17 cellular contexts compared by ENCODE assay signal in the genomic region with DNA sequence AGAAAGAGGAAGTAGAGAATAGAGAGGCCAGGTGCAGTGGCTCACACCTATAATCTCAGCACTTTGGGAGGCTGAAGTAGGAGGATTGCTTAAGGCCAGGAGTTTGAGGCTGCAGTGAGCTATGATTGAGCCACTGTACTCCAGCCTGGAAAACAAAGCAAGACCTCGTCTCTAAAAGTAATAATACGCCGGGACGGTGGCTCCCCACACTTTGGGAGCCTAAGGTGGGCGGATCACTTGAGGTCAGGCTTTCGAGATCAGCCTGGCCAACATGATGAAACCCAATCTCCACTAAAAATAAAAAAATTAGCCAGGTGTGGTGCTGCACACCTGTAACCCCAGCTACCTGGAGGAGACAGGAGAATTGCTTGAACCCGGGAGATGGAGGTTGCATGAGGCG. TPM values are rescaled to one million over a fixed set of nuclear protein-coding genes. Genes with fewer than 3 reads are reported as not detected.
A peak's percentile ranks its signal among the peaks of the same experiment; 100 is the strongest.
DNase-seq lines count a peak whose midpoint lies in the region; ATAC-seq and TF ChIP-seq lines count a peak whose summit lies in the region.
"Not testable (repeated sequence)": the region's sequence is repeated elsewhere in the genome, so short reads cannot be mapped to it uniquely, and the experiment has no call there.
"Had no signal": no experiment of that assay in that cellular context is flagged by ENCODE, and none has a peak within 500 bp of the region (broad histone marks: within the 10 kb centered on the region; RNA-seq: fewer than 3 reads in every experiment).

No MANE protein-coding gene starts in this region.

- not testable (repeated sequence) for TF ChIP-seq EP300 in suprapubic skin (IDR thresholded peaks at IDR 0.05)

- DNase-seq in activated CD4-positive, alpha-beta T cell treated with anti-CD3 and anti-CD28 coated beads, Interleukin-2, amount 10 ng/mL, durations not matched to agents 24 days and 14 days, result peak; percentile 25
- DNase-seq in activated effector memory CD4-positive, alpha-beta T cell treated with anti-CD3 and anti-CD28 coated beads, Interleukin-2, amount 50 U/mL, for 16 hours, result peak; percentile 34
- DNase-seq in left ventricle myocardium superior (peak; percentile 11), mesenteric fat pad (ENCODE audit: low spot score) (peak; percentile 81), osteocyte (ENCODE audit: extremely low spot score, unreplicated experiment) (peak; percentile 56), suprapubic skin (ENCODE audit: low spot score in 2 of 2) (peak; percentile 4 to 19)

- not testable (repeated sequence) for H3K36me3 ChIP-seq in suprapubic skin

- intact Hi-C loops in activated CD4-positive, alpha-beta T cell treated with anti-CD3 and anti-CD28 coated beads, Interleukin-2, amount 10 ng/mL, durations not matched to agents 24 days and 14 days (cut with micrococcal nuclease); left ventricle myocardium superior (cut with micrococcal nuclease): not testable (repeated sequence)

- H3K9me3 ChIP-seq in suprapubic skin, result not testable (repeated sequence)

- not testable (repeated sequence) for H3K27ac Mint-ChIP-seq in activated CD4-positive, alpha-beta T cell treated with anti-CD3 and anti-CD28 coated beads, Interleukin-2, amount 10 ng/mL, durations not matched to agents 24 days and 14 days; osteocyte (ENCODE audit: unreplicated experiment)

- not testable (repeated sequence) for H3K4me1 ChIP-seq in suprapubic skin

- not testable (repeated sequence) for ATAC-seq in left ventricle myocardium superior

- H3K4me1 Mint-ChIP-seq in activated CD4-positive, alpha-beta T cell treated with anti-CD3 and anti-CD28 coated beads, Interleukin-2, amount 10 ng/mL, durations not matched to agents 24 days and 14 days; osteocyte (ENCODE audit: unreplicated experiment): not testable (repeated sequence)

- 100% methylated on average over 5 of the region's 8 CpGs for WGBS in suprapubic skin

- H3K36me3 Mint-ChIP-seq in activated CD4-positive, alpha-beta T cell treated with anti-CD3 and anti-CD28 coated beads, Interleukin-2, amount 10 ng/mL, durations not matched to agents 24 days and 14 days (ENCODE audit: low read depth); osteocyte (ENCODE audit: unreplicated experiment): not testable (repeated sequence)

- H3K9me3 Mint-ChIP-seq in activated CD4-positive, alpha-beta T cell treated with anti-CD3 and anti-CD28 coated beads, Interleukin-2, amount 10 ng/mL, durations not matched to agents 24 days and 14 days; osteocyte (ENCODE audit: unreplicated experiment): not testable (repeated sequence)

- H3K27me3 ChIP-seq in suprapubic skin, result not testable (repeated sequence)

- H3K27me3 Mint-ChIP-seq in activated CD4-positive, alpha-beta T cell treated with anti-CD3 and anti-CD28 coated beads, Interleukin-2, amount 10 ng/mL, durations not matched to agents 24 days and 14 days; osteocyte (ENCODE audit: unreplicated experiment): not testable (repeated sequence)

- not testable (repeated sequence) for H3K4me3 ChIP-seq in suprapubic skin

- not testable (repeated sequence) for TF ChIP-seq CTCF in osteocyte (IDR thresholded peaks at IDR 0.05); suprapubic skin (IDR thresholded peaks at IDR 0.05)

- H3K27ac ChIP-seq in suprapubic skin, result not testable (repeated sequence)

- H3K4me3 Mint-ChIP-seq in activated CD4-positive, alpha-beta T cell treated with anti-CD3 and anti-CD28 coated beads, Interleukin-2, amount 10 ng/mL, durations not matched to agents 24 days and 14 days; osteocyte (ENCODE audit: unreplicated experiment): not testable (repeated sequence)

- TF ChIP-seq POLR2A in suprapubic skin (IDR thresholded peaks at IDR 0.05), result not testable (repeated sequence)

RNA-seq across cellular contexts. Expression of a gene that starts 26.2 kb away (rescaled TPM):
- 0.33 and 2.1 TPM in 2 replicates for total RNA-seq in activated CD4-positive, alpha-beta T cell treated with anti-CD3 and anti-CD28 coated beads, Interleukin-2, amount 10 ng/mL, durations not matched to agents 24 days and 14 days
- total RNA-seq in left ventricle myocardium superior (0.35 TPM), mesenteric fat pad (0.61 TPM), osteocyte (1.5 and 1.7 TPM in 2 replicates), suprapubic skin (not detected)
- total RNA-seq: A172, A673, Daoy had no signal

RNA-seq across cellular contexts. Expression of a gene that starts 34.1 kb away (rescaled TPM):
- not detected in 2 replicates for total RNA-seq in activated CD4-positive, alpha-beta T cell treated with anti-CD3 and anti-CD28 coated beads, Interleukin-2, amount 10 ng/mL, durations not matched to agents 24 days and 14 days
- total RNA-seq in left ventricle myocardium superior (not detected), mesenteric fat pad (not detected), osteocyte (not detected in 2 replicates), suprapubic skin (not detected)
- total RNA-seq: A172; A673; B cell; Caco-2; Calu3; CD4-positive, alpha-beta memory T cell; CD4-positive, alpha-beta T cell; CD4-positive, CD25-positive, alpha-beta regulatory T cell; CD8-positive, alpha-beta memory T cell; CD8-positive, alpha-beta T cell; Daoy had no signal

Comparison
In these comparisons a context has a peak if more than half of its experiments do, and no peak if none do; other contexts are left out.
1. DNase-seq: peak in every context shown above with its lines; median percentile 81 in mesenteric fat pad; 56 in osteocyte; 34 in activated effector memory CD4-positive, alpha-beta T cell treated with anti-CD3 and anti-CD28 coated beads, Interleukin-2, amount 50 U/mL, for 16 hours; 25 in activated CD4-positive, alpha-beta T cell treated with anti-CD3 and anti-CD28 coated beads, Interleukin-2, amount 10 ng/mL, durations not matched to agents 24 days and 14 days; 12 in suprapubic skin; 11 in left ventricle myocardium superior.